Comparison of ENCODE assay signal across 25 cellular contexts in the genomic region with DNA sequence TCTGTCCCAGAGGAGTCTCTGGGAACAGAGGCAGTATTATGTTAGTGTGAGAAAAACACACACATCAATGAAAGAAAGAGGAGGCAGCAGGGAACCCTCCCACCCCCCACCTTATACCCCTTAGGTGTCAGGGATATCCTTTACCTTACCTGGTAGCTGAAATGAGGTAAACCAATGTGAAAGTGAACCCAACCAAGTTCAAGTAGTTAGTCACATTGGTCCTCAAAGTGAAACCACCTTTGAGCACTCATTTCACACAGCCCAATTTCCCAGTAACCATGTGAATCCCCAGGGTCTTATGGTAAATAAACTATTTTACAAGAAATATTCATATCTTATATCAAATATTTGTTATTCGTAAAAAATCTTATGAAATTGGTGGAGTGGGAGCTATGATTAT.
DNase-seq lines count a peak whose midpoint lies in the region; ATAC-seq and TF ChIP-seq lines count a peak whose summit lies in the region.
"Had no signal": no experiment of that assay in that cellular context is flagged by ENCODE, and none has a peak within 500 bp of the region (broad histone marks: within the 10 kb centered on the region; RNA-seq: fewer than 3 reads in every experiment).

No MANE protein-coding gene starts in this region.

- H3K27ac ChIP-seq in upper lobe of right lung = no peak overlapping the region
- H3K27ac ChIP-seq: ascending aorta, transverse colon had no signal

- no peak for TF ChIP-seq CTCF in upper lobe of right lung (IDR thresholded peaks at IDR 0.05)

- DNase-seq in stimulated activated naive CD8-positive, alpha-beta T cell treated with anti-CD3 and anti-CD28 coated beads, Interleukin-15, amount 100 ng/mL, for 72 hours = peak in 1 of 2 donors; percentile 29
- DNase-seq in stimulated activated naive CD8-positive, alpha-beta T cell treated with anti-CD3 and anti-CD28 coated beads, Interleukin-15, Interleukin-2, amounts not matched to agents 100 U/mL and 50 U/mL, for 24 hours = no peak
- no peak for DNase-seq in upper lobe of right lung
- no peak for DNase-seq in globus pallidus (ENCODE audit: low spot score)
- DNase-seq in putamen (ENCODE audit: low spot score) = no peak
- DNase-seq: activated CD4-positive, alpha-beta memory T cell treated with anti-CD3 and anti-CD28 coated beads, Interleukin-2, amount 10 ng/mL, durations not matched to agents 7 days and 5 days; activated naive CD4-positive, alpha-beta T cell treated with anti-CD3 and anti-CD28 coated beads, Interleukin-2, amount 10 ng/mL, durations not matched to agents 7 days and 5 days; activated T-cell treated with anti-CD3 and anti-CD28 coated beads, Interleukin-2, amount 50 U/mL, for 4 hours; DMS79 treated with DMSO at 0.1 percent for 48 hours; glutamatergic neuron; KBM-7; left colon; mesenchymal stem cell; NCI-H1436; nucleus accumbens; SIG-M5; stimulated activated CD4-positive, alpha-beta T cell treated with anti-CD3 and anti-CD28 coated beads, Interleukin-4, amount 100 ng/mL, for 24 hours; transverse colon had no signal

- intact Hi-C loops in upper lobe of right lung (cut with DNase I) = no loop called here

- H3K27me3 ChIP-seq in upper lobe of right lung = no peaks in the 10 kb centered on the region
- H3K27me3 ChIP-seq: ascending aorta, transverse colon had no signal

- peaks cover 9 to 14% of the 10 kb centered on the region in 2 donors for H3K9me3 Mint-ChIP-seq in stimulated activated naive CD8-positive, alpha-beta T cell treated with anti-CD3 and anti-CD28 coated beads, Interleukin-15, amount 100 ng/mL, for 72 hours
- H3K9me3 Mint-ChIP-seq: activated CD4-positive, alpha-beta memory T cell treated with anti-CD3 and anti-CD28 coated beads, Interleukin-2, amount 10 ng/mL, durations not matched to agents 7 days and 5 days had no signal

- no peak overlapping the region for H3K27ac Mint-ChIP-seq in stimulated activated naive CD8-positive, alpha-beta T cell treated with anti-CD3 and anti-CD28 coated beads, Interleukin-15, amount 100 ng/mL, for 72 hours
- H3K27ac Mint-ChIP-seq: activated CD4-positive, alpha-beta memory T cell treated with anti-CD3 and anti-CD28 coated beads, Interleukin-2, amount 10 ng/mL, durations not matched to agents 7 days and 5 days; activated naive CD4-positive, alpha-beta T cell treated with anti-CD3 and anti-CD28 coated beads, Interleukin-2, amount 10 ng/mL, durations not matched to agents 7 days and 5 days had no signal

- peak; percentile 94 for ATAC-seq in stimulated activated naive CD8-positive, alpha-beta T cell treated with anti-CD3 and anti-CD28 coated beads, Interleukin-15, amount 100 ng/mL, for 72 hours
- no peak for ATAC-seq in stimulated activated naive CD8-positive, alpha-beta T cell treated with anti-CD3 and anti-CD28 coated beads, Interleukin-15, Interleukin-2, amounts not matched to agents 100 U/mL and 50 U/mL, for 24 hours
- peak; percentile 75 for ATAC-seq in HG02852 (IDR thresholded peaks at IDR 0.05; ENCODE audit: unreplicated experiment)
- peak; percentile 67 for ATAC-seq in HG03520 (IDR thresholded peaks at IDR 0.05; ENCODE audit: unreplicated experiment)
- ATAC-seq in upper lobe of right lung = no peak
- no peak for ATAC-seq in HG03378 (IDR thresholded peaks at IDR 0.05; ENCODE audit: unreplicated experiment)
- ATAC-seq: activated CD4-positive, CD25-positive, alpha-beta regulatory T cell treated with anti-CD3 and anti-CD28 coated beads, Interleukin-2, amount 50 U/mL, for 24 hours; activated T-cell treated with anti-CD3 and anti-CD28 coated beads, Interleukin-2, amount 50 U/mL, for 4 hours; left colon had no signal

- H3K4me1 Mint-ChIP-seq in stimulated activated naive CD8-positive, alpha-beta T cell treated with anti-CD3 and anti-CD28 coated beads, Interleukin-15, amount 100 ng/mL, for 72 hours = peaks cover 8% of the 10 kb centered on the region

- peaks cover 19% of the 10 kb centered on the region for H3K27me3 Mint-ChIP-seq in stimulated activated naive CD8-positive, alpha-beta T cell treated with anti-CD3 and anti-CD28 coated beads, Interleukin-15, amount 100 ng/mL, for 72 hours
- H3K27me3 Mint-ChIP-seq: activated CD4-positive, alpha-beta memory T cell treated with anti-CD3 and anti-CD28 coated beads, Interleukin-2, amount 10 ng/mL, durations not matched to agents 7 days and 5 days had no signal

- H3K9me3 ChIP-seq in upper lobe of right lung = no peaks in the 10 kb centered on the region

- no peak overlapping the region for H3K4me3 Mint-ChIP-seq in stimulated activated naive CD8-positive, alpha-beta T cell treated with anti-CD3 and anti-CD28 coated beads, Interleukin-15, amount 100 ng/mL, for 72 hours
- H3K4me3 Mint-ChIP-seq: activated CD4-positive, alpha-beta memory T cell treated with anti-CD3 and anti-CD28 coated beads, Interleukin-2, amount 10 ng/mL, durations not matched to agents 7 days and 5 days; activated naive CD4-positive, alpha-beta T cell treated with anti-CD3 and anti-CD28 coated beads, Interleukin-2, amount 10 ng/mL, durations not matched to agents 7 days and 5 days; activated T-cell treated with anti-CD3 and anti-CD28 coated beads, Interleukin-2, amount 50 U/mL, for 4 hours; central memory CD8-positive, alpha-beta T cell had no signal

- no peaks in the 10 kb centered on the region for H3K36me3 ChIP-seq in upper lobe of right lung
- H3K36me3 ChIP-seq: ascending aorta, transverse colon had no signal

- H3K4me1 ChIP-seq in upper lobe of right lung = no peaks in the 10 kb centered on the region
- H3K4me1 ChIP-seq: ascending aorta, transverse colon had no signal

- H3K4me3 ChIP-seq in upper lobe of right lung = no peak overlapping the region
- H3K4me3 ChIP-seq: ascending aorta, smooth muscle cell, transverse colon had no signal

Comparison
In these comparisons a context has a peak if more than half of its experiments do, and no peak if none do; other contexts are left out.
1. ATAC-seq: peak in stimulated activated naive CD8-positive, alpha-beta T cell treated with anti-CD3 and anti-CD28 coated beads, Interleukin-15, amount 100 ng/mL, for 72 hours (single experiment), HG02852 (single experiment) and HG03520 (single experiment); none in stimulated activated naive CD8-positive, alpha-beta T cell treated with anti-CD3 and anti-CD28 coated beads, Interleukin-15, Interleukin-2, amounts not matched to agents 100 U/mL and 50 U/mL, for 24 hours (single experiment), upper lobe of right lung (single experiment) and HG03378 (single experiment).